Comparison of ENCODE assay signal across 2 cellular contexts in the genomic region with DNA sequence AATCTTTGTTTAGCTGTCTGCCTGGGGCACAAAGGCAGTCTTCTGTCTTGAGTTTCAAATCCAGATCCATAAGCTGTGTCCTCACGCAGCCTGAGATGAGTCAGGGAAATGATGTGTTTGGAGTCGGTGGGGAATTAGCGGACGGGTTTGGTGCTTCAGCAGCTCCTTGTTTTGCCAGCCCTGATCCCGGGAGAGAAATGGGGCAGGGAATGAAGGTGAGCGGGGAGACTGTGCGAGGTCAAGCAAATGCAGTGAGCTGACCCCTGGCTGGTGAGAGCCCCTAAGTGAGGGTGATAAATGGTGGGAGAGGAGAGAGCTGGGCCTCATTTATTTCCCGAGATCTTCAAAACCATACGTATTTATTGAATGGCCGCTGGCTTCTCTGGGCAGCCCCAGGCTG.
TF ChIP-seq lines count a peak whose summit lies in the region.

No MANE protein-coding gene starts in this region.

TF ChIP-seq in GM23338, 12 proteins besides CTCF, POLR2A, EP300 and RAD21:
- TF ChIP-seq, protein P1, sequence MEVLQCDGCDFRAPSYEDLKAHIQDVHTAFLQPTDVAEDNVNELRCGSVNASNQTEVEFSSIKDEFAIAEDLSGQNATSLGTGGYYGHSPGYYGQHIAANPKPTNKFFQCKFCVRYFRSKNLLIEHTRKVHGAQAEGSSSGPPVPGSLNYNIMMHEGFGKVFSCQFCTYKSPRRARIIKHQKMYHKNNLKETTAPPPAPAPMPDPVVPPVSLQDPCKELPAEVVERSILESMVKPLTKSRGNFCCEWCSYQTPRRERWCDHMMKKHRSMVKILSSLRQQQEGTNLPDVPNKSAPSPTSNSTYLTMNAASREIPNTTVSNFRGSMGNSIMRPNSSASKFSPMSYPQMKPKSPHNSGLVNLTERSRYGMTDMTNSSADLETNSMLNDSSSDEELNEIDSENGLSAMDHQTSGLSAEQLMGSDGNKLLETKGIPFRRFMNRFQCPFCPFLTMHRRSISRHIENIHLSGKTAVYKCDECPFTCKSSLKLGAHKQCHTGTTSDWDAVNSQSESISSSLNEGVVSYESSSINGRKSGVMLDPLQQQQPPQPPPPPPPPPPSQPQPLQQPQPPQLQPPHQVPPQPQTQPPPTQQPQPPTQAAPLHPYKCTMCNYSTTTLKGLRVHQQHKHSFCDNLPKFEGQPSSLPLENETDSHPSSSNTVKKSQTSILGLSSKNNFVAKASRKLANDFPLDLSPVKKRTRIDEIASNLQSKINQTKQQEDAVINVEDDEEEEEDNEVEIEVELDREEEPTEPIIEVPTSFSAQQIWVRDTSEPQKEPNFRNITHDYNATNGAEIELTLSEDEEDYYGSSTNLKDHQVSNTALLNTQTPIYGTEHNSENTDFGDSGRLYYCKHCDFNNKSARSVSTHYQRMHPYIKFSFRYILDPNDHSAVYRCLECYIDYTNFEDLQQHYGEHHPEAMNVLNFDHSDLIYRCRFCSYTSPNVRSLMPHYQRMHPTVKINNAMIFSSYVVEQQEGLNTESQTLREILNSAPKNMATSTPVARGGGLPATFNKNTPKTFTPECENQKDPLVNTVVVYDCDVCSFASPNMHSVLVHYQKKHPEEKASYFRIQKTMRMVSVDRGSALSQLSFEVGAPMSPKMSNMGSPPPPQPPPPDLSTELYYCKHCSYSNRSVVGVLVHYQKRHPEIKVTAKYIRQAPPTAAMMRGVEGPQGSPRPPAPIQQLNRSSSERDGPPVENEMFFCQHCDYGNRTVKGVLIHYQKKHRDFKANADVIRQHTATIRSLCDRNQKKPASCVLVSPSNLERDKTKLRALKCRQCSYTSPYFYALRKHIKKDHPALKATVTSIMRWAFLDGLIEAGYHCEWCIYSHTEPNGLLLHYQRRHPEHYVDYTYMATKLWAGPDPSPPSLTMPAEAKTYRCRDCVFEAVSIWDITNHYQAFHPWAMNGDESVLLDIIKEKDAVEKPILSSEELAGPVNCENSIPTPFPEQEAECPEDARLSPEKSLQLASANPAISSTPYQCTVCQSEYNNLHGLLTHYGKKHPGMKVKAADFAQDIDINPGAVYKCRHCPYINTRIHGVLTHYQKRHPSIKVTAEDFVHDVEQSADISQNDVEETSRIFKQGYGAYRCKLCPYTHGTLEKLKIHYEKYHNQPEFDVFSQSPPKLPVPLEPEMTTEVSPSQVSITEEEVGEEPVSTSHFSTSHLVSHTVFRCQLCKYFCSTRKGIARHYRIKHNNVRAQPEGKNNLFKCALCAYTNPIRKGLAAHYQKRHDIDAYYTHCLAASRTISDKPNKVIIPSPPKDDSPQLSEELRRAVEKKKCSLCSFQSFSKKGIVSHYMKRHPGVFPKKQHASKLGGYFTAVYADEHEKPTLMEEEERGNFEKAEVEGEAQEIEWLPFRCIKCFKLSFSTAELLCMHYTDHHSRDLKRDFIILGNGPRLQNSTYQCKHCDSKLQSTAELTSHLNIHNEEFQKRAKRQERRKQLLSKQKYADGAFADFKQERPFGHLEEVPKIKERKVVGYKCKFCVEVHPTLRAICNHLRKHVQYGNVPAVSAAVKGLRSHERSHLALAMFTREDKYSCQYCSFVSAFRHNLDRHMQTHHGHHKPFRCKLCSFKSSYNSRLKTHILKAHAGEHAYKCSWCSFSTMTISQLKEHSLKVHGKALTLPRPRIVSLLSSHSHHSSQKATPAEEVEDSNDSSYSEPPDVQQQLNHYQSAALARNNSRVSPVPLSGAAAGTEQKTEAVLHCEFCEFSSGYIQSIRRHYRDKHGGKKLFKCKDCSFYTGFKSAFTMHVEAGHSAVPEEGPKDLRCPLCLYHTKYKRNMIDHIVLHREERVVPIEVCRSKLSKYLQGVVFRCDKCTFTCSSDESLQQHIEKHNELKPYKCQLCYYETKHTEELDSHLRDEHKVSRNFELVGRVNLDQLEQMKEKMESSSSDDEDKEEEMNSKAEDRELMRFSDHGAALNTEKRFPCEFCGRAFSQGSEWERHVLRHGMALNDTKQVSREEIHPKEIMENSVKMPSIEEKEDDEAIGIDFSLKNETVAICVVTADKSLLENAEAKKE (CRISPR knock-in tag; IDR thresholded peaks at IDR 0.05): no peak
- TF ChIP-seq ZNF331 (CRISPR knock-in tag; IDR thresholded peaks at IDR 0.05; ENCODE audit: low read depth) (no peak), EZH2 (IDR thresholded peaks at IDR 0.05; ENCODE audit: low read depth, unreplicated experiment) (no peak), EZH2phosphoT487 (IDR thresholded peaks at IDR 0.05; ENCODE audit: unreplicated experiment) (no peak), NANOG (IDR thresholded peaks at IDR 0.05; ENCODE audit: borderline replicate concordance) (no peak), JUNB (IDR thresholded peaks at IDR 0.05; ENCODE audit: unreplicated experiment) (no peak), POLR2AphosphoS5 (IDR thresholded peaks at IDR 0.05; ENCODE audit: low read depth) (no peak), STAT1 (IDR thresholded peaks at IDR 0.05; ENCODE audit: unreplicated experiment) (no peak), ZNF114 (CRISPR knock-in tag; IDR thresholded peaks at IDR 0.05) (no peak)
- TF ChIP-seq, protein P2, sequence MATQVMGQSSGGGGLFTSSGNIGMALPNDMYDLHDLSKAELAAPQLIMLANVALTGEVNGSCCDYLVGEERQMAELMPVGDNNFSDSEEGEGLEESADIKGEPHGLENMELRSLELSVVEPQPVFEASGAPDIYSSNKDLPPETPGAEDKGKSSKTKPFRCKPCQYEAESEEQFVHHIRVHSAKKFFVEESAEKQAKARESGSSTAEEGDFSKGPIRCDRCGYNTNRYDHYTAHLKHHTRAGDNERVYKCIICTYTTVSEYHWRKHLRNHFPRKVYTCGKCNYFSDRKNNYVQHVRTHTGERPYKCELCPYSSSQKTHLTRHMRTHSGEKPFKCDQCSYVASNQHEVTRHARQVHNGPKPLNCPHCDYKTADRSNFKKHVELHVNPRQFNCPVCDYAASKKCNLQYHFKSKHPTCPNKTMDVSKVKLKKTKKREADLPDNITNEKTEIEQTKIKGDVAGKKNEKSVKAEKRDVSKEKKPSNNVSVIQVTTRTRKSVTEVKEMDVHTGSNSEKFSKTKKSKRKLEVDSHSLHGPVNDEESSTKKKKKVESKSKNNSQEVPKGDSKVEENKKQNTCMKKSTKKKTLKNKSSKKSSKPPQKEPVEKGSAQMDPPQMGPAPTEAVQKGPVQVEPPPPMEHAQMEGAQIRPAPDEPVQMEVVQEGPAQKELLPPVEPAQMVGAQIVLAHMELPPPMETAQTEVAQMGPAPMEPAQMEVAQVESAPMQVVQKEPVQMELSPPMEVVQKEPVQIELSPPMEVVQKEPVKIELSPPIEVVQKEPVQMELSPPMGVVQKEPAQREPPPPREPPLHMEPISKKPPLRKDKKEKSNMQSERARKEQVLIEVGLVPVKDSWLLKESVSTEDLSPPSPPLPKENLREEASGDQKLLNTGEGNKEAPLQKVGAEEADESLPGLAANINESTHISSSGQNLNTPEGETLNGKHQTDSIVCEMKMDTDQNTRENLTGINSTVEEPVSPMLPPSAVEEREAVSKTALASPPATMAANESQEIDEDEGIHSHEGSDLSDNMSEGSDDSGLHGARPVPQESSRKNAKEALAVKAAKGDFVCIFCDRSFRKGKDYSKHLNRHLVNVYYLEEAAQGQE (IDR thresholded peaks at IDR 0.05; ENCODE audit: unreplicated experiment): no peak

TF ChIP-seq in WTC11, 78 proteins besides CTCF, POLR2A, EP300 and RAD21 (continued from another document):
- TF ChIP-seq, protein P3, sequence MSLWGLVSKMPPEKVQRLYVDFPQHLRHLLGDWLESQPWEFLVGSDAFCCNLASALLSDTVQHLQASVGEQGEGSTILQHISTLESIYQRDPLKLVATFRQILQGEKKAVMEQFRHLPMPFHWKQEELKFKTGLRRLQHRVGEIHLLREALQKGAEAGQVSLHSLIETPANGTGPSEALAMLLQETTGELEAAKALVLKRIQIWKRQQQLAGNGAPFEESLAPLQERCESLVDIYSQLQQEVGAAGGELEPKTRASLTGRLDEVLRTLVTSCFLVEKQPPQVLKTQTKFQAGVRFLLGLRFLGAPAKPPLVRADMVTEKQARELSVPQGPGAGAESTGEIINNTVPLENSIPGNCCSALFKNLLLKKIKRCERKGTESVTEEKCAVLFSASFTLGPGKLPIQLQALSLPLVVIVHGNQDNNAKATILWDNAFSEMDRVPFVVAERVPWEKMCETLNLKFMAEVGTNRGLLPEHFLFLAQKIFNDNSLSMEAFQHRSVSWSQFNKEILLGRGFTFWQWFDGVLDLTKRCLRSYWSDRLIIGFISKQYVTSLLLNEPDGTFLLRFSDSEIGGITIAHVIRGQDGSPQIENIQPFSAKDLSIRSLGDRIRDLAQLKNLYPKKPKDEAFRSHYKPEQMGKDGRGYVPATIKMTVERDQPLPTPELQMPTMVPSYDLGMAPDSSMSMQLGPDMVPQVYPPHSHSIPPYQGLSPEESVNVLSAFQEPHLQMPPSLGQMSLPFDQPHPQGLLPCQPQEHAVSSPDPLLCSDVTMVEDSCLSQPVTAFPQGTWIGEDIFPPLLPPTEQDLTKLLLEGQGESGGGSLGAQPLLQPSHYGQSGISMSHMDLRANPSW (CRISPR knock-in tag; conservative IDR thresholded peaks at IDR 0.05; ENCODE audit: low read depth): no peak
